8 cellular contexts compared by ENCODE assay signal in the genomic region with DNA sequence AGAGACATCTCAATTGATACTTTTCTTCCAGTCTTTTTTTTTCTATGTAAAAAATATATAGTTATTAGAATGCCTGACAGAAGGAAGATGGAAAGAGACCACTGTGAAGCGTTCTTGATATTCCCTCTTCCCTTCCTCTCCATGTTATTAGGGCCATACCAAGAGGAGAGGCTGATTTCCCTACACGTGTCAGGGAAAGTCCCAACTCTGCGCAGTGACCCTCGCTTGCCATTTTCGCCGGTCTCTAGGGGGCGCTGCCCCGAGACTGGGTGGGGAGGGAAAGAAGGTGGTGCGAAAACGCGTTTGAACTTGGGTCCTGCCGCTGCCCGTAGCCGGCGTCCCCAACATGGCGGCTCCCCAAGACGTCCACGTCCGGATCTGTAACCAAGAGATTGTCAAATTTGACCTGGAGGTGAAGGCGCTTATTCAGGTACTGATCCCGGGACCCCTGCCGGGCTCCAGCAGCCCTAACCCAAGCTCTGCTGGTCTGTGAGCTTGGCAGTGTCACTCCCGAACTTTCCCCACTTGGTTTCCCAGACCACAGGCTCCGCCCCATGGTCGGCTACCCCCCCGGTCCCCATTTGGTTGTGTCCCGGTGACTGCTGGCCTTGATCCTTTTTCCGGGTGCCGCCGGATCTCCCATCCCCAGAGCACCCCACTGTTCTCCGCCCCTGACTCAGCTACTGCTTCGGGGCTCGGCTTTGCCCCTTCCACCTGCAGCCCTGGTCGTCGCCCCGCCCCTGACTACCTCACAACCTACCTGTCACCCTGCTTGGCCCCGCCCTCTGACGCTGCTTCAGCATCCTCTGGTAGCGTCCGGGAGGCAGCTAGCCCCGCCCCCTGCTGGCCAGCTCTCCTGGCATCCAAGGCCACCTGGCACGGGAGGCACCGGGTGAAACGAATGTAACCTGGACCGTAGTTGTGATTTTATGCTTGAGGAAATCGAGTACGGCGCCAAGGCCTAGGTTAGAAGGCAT. TPM values are rescaled to one million over a fixed set of nuclear protein-coding genes. Genes with fewer than 3 reads are reported as not detected.
A peak's percentile ranks its signal among the peaks of the same experiment; 100 is the strongest.
DNase-seq lines count a peak whose midpoint lies in the region; FAIRE-seq and TF ChIP-seq lines count a peak whose summit lies in the region.

A gene with protein sequence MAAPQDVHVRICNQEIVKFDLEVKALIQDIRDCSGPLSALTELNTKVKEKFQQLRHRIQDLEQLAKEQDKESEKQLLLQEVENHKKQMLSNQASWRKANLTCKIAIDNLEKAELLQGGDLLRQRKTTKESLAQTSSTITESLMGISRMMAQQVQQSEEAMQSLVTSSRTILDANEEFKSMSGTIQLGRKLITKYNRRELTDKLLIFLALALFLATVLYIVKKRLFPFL (plus strand): TSS at position 332 of the 977 bp plus-strand sequence. CDS start 15 bp downstream, at position 347.

- no peak for FAIRE-seq in frontal cortex (lab: Jason Lieb, UNC)

- peaks cover 4% of the 10 kb centered on the region; the same call in 1 of the 2 replicates for H3K27me3 Mint-ChIP-seq in HFFc6 (ENCODE audit: insufficient read depth)
- H3K27me3 Mint-ChIP-seq in activated naive CD4-positive, alpha-beta T cell treated with anti-CD3 and anti-CD28 coated beads for 36 hours (ENCODE audit: low read depth), result no peaks in the 10 kb centered on the region

- no peaks in the 10 kb centered on the region for H3K79me1 ChIP-seq in neuronal stem cell (ENCODE audit: low read depth, low read length)

- peak within 1 kb of the TSS; percentile 97 for H3K4me3 Mint-ChIP-seq in HFFc6
- peak within 1 kb of the TSS; percentile 97 for H3K4me3 Mint-ChIP-seq in activated naive CD4-positive, alpha-beta T cell treated with anti-CD3 and anti-CD28 coated beads for 36 hours

- H3K27ac ChIP-seq in neuronal stem cell (replicated peaks; ENCODE audit: low read length) (no peak within 1 kb of the TSS), substantia nigra (ENCODE audit: low read depth, low read length, poor library complexity, severe bottlenecking) (peak within 1 kb of the TSS; percentile 85)

- intact Hi-C loops in activated naive CD4-positive, alpha-beta T cell treated with anti-CD3 and anti-CD28 coated beads for 36 hours (cut with micrococcal nuclease), result loop anchor here (1.0 to 10.0 kb wide), 13 partner anchors 80 to 744 kb away; a partner anchor contains a TSS

- H2AFZ ChIP-seq in neuronal stem cell (ENCODE audit: low read length), result peak within 1 kb of the TSS; percentile 99

- no peak within 1 kb of the TSS for H4K91ac ChIP-seq in neuronal stem cell (ENCODE audit: low read depth, low read length, poor library complexity)

- WGBS in neuronal stem cell (ENCODE audit: extremely low coverage in 2 of 2, insufficient read length in 2 of 2, insufficient replicate concordance in 1 of 2), 2 donors, result no CpG with 5 or more reads among the region's 48 CpGs

- CTCF ChIA-PET in activated naive CD4-positive, alpha-beta T cell treated with anti-CD3 and anti-CD28 coated beads for 36 hours (lab: Charles Lee), result interaction anchor here (0.8 to 2.4 kb wide), 12 partner anchors 9 to 171 kb away, joined by 3 to 17 read pairs (median 4); a partner anchor contains a TSS

- H4K8ac ChIP-seq in neuronal stem cell (ENCODE audit: low read depth, low read length), result no peak within 1 kb of the TSS

- H2BK12ac ChIP-seq in neuronal stem cell (ENCODE audit: low read length), result no peak within 1 kb of the TSS

- H3K23ac ChIP-seq in neuronal stem cell (ENCODE audit: low read depth, low read length, poor library complexity), result peak within 1 kb of the TSS; percentile 81

- H3K14ac ChIP-seq in neuronal stem cell (ENCODE audit: low read length), result no peak within 1 kb of the TSS

- no peak within 1 kb of the TSS for H2BK15ac ChIP-seq in neuronal stem cell (ENCODE audit: low read length)

- peaks cover 14% of the 10 kb centered on the region for H3K4me1 Mint-ChIP-seq in HFFc6 (ENCODE audit: low read depth)
- H3K4me1 Mint-ChIP-seq in activated naive CD4-positive, alpha-beta T cell treated with anti-CD3 and anti-CD28 coated beads for 36 hours (ENCODE audit: low read depth), result peaks cover 14% of the 10 kb centered on the region

- H2BK120ac ChIP-seq in neuronal stem cell (ENCODE audit: low read depth, low read length), result no peak within 1 kb of the TSS

- H3K9me3 ChIP-seq in neuronal stem cell (replicated peaks in 1 of 2; ENCODE audit: control insufficient read depth in 2 of 2, insufficient read depth in 1 of 2, low read depth in 1 of 2, low read length in 2 of 2), result no peaks in the 10 kb centered on the region

- peaks cover 16% of the 10 kb centered on the region for H3K36me3 Mint-ChIP-seq in HFFc6 (ENCODE audit: low read depth)
- H3K36me3 Mint-ChIP-seq in activated naive CD4-positive, alpha-beta T cell treated with anti-CD3 and anti-CD28 coated beads for 36 hours (ENCODE audit: low read depth), result peaks cover 11% of the 10 kb centered on the region

- peaks cover 3 to 5% of the 10 kb centered on the region in 2 donors for H3K4me1 ChIP-seq in neuronal stem cell (ENCODE audit: control insufficient read depth in 2 of 2, insufficient read depth in 1 of 2, low read depth in 1 of 2, low read length in 2 of 2)

- no peaks in the 10 kb centered on the region for H3K9me3 Mint-ChIP-seq in HFFc6
- H3K9me3 Mint-ChIP-seq in activated naive CD4-positive, alpha-beta T cell treated with anti-CD3 and anti-CD28 coated beads for 36 hours, result no peaks in the 10 kb centered on the region

- H3K36me3 ChIP-seq in GM06990 (ENCODE audit: control insufficient read depth, insufficient read depth, low read length) (peaks cover 6% of the 10 kb centered on the region; the same call in 1 of the 2 replicates), neuronal stem cell (replicated peaks in 1 of 2; ENCODE audit: control insufficient read depth in 2 of 2, insufficient read depth in 2 of 2, low read length in 2 of 2) (peaks cover 0 to 29% of the 10 kb centered on the region in 2 donors)

- H3K27me3 ChIP-seq in GM06990 (replicated peaks; ENCODE audit: control insufficient read depth, insufficient read depth, low read length) (no peaks in the 10 kb centered on the region), neuronal stem cell (ENCODE audit: control insufficient read depth in 3 of 3, insufficient read depth in 3 of 3, low read depth in 1 of 3, low read length in 3 of 3) (no peaks in the 10 kb centered on the region)

- peak within 1 kb of the TSS; percentile 96 for H3K27ac Mint-ChIP-seq in HFFc6
- H3K27ac Mint-ChIP-seq in activated naive CD4-positive, alpha-beta T cell treated with anti-CD3 and anti-CD28 coated beads for 36 hours, result peak within 1 kb of the TSS; percentile 92

- peak within 1 kb of the TSS; percentile 94 for H3K4me2 ChIP-seq in neuronal stem cell (ENCODE audit: insufficient read depth, low read length, poor library complexity, severe bottlenecking)

- H3K4ac ChIP-seq in neuronal stem cell (ENCODE audit: low read length), result no peak within 1 kb of the TSS

- no peak within 1 kb of the TSS for H2BK5ac ChIP-seq in neuronal stem cell (ENCODE audit: low read length)

- peak within 1 kb of the TSS; percentile 64 for H3K9ac ChIP-seq in neuronal stem cell (ENCODE audit: low read depth, low read length, poor library complexity)

- H3K4me3 ChIP-seq in GM06990 (replicated peaks; ENCODE audit: low read depth, low read length) (peak within 1 kb of the TSS; percentile 88), neuronal stem cell (ENCODE audit: low read length in 2 of 2) (peak within 1 kb of the TSS; percentile 85 to 95)

- peak; percentile 98 for TF ChIP-seq CTCF in GM06990 (IDR thresholded peaks at IDR 0.05; ENCODE audit: insufficient read depth, low read length, poor library complexity, severe bottlenecking)
- peak; percentile 92 for TF ChIP-seq CTCF in HFFc6 (IDR thresholded peaks at IDR 0.05)

- DNase-seq in GM06990 (ENCODE audit: extremely low read depth, insufficient read length), result peak; percentile 96
- DNase-seq in HFFc6, result peak; percentile 88
- DNase-seq in NAMALWA (ENCODE audit: low spot score), result peak; percentile 97
- DNase-seq in SK-N-DZ (ENCODE audit: low spot score), result peak; percentile 93
- DNase-seq in activated naive CD4-positive, alpha-beta T cell treated with anti-CD3 and anti-CD28 coated beads for 36 hours, result peak; percentile 99
- DNase-seq in frontal cortex (ENCODE audit: low spot score in 2 of 2), result peak; percentile 75 to 87
- DNase-seq in neuronal stem cell (ENCODE audit: low spot score), result peak; percentile 90
- DNase-seq in substantia nigra (lab: John Stamatoyannopoulos, UW), result peak; percentile 47 to 98 (median 83)

- no peak within 1 kb of the TSS for H2AK5ac ChIP-seq in neuronal stem cell (ENCODE audit: low read depth, low read length)

- H3K18ac ChIP-seq in neuronal stem cell (ENCODE audit: low read length), result peak within 1 kb of the TSS; percentile 89

RNA-seq across cellular contexts. Expression of the gene that starts here (rescaled TPM):
- 10 to 100 TPM; 13.9 to 20.9 (median 17.3) TPM for total RNA-seq in HFFc6 (2021; fragmentation: NEBNext Ultra II Directional; extraction: Animal tissue kit (Norgen Biotek cat#: 25700))
- polyA plus RNA-seq in SK-N-DZ (2014; cell fraction: cytosol; rRNA removed), result 36.6 and 41.5 TPM in 2 replicates
- 18.0 and 18.6 TPM in 2 replicates for polyA plus RNA-seq in SK-N-DZ (2014; cell fraction: nucleus; rRNA removed)
- 10 to 100 TPM; 29.4 to 30.4 TPM for total RNA-seq in activated naive CD4-positive, alpha-beta T cell treated with anti-CD3 and anti-CD28 coated beads for 36 hours
- 16.3 TPM for total RNA-seq in frontal cortex
- polyA plus RNA-seq in neuronal stem cell (2013, experiment 1 of 2), result 14.8 TPM
- polyA plus RNA-seq in neuronal stem cell (2013, experiment 2 of 2), result 14.6 TPM
